9 cellular contexts compared by ENCODE assay signal in genomic region chr5:59099270-59099994, GRCh38.
A peak's percentile ranks its signal among the peaks of the same experiment; 100 is the strongest.
DNase-seq lines count a peak whose midpoint lies in the region; ATAC-seq and TF ChIP-seq lines count a peak whose summit lies in the region.
"Had no signal": no experiment of that assay in that cellular context is flagged by ENCODE, and none has a peak within 500 bp of the region (broad histone marks: within the 10 kb centered on the region; RNA-seq: fewer than 3 reads in every experiment).

No MANE protein-coding gene starts in this region.

- H3K4me1 Mint-ChIP-seq in mesothelial cell of epicardium = peaks cover 44% of the 10 kb centered on the region
- no peaks in the 10 kb centered on the region for H3K4me1 Mint-ChIP-seq in WTC11

- H3K27me3 Mint-ChIP-seq in mesothelial cell of epicardium (ENCODE audit: low read depth) = no peaks in the 10 kb centered on the region
- H3K27me3 Mint-ChIP-seq in WTC11 (ENCODE audit: low read depth) = no peaks in the 10 kb centered on the region; the same call in 1 of the 2 replicates
- H3K27me3 Mint-ChIP-seq: dendritic cell treated with granulocyte-macrophage colony-stimulating factor and Interleukin-4, amounts not matched to agents 40 ng/mL and 50 ng/mL, for 4 days had no signal

- H3K36me3 ChIP-seq in lower lobe of right lung = no peaks in the 10 kb centered on the region

- H3K27ac Mint-ChIP-seq in mesothelial cell of epicardium (no peak overlapping the region), WTC11 (no peak overlapping the region)
- H3K27ac Mint-ChIP-seq: dendritic cell treated with granulocyte-macrophage colony-stimulating factor and Interleukin-4, amounts not matched to agents 40 ng/mL and 50 ng/mL, for 4 days had no signal

- intact Hi-C loops in lower lobe of right lung (cut with DNase I) = no loop called here
- intact Hi-C loops in Right ventricle myocardium inferior (cut with DNase I) = no loop called here

- H3K27me3 ChIP-seq in lower lobe of right lung (ENCODE audit: low read depth) = no peaks in the 10 kb centered on the region

- peak; percentile 82 for DNase-seq in Daoy (ENCODE audit: low read depth)
- DNase-seq in activated CD8-positive, alpha-beta memory T cell treated with anti-CD3 and anti-CD28 coated beads, Interleukin-2, amount 50 U/mL, for 1 hour (ENCODE audit: extremely low read depth) = peak; percentile 22
- no peak for DNase-seq in lower lobe of right lung
- DNase-seq in mesothelial cell of epicardium (ENCODE audit: low spot score in 2 of 2, unreplicated experiment in 2 of 2) = no peak
- no peak for DNase-seq in WTC11 (ENCODE audit: low spot score)
- no peak for DNase-seq in GM13977 (ENCODE audit: low spot score)
- DNase-seq in Right ventricle myocardium inferior (ENCODE audit: missing footprints) = no peak

- TF ChIP-seq CTCF in lower lobe of right lung (IDR thresholded peaks at IDR 0.05) (no peak), mesothelial cell of epicardium (IDR thresholded peaks at IDR 0.05; ENCODE audit: unreplicated experiment) (no peak), WTC11 (IDR thresholded peaks at IDR 0.05) (no peak), GM13977 (IDR thresholded peaks at IDR 0.05; ENCODE audit: extremely low read depth, insufficient read depth, missing control alignments) (no peak)

- POLR2A ChIA-PET in WTC11 (lab: Charles Lee) = no interaction called here

- H3K9me3 Mint-ChIP-seq in mesothelial cell of epicardium (peaks cover 12% of the 10 kb centered on the region), WTC11 (no peaks in the 10 kb centered on the region)
- H3K9me3 Mint-ChIP-seq: dendritic cell treated with granulocyte-macrophage colony-stimulating factor and Interleukin-4, amounts not matched to agents 40 ng/mL and 50 ng/mL, for 4 days had no signal

- H3K36me3 Mint-ChIP-seq in mesothelial cell of epicardium = peaks cover 2% of the 10 kb centered on the region
- no peaks in the 10 kb centered on the region for H3K36me3 Mint-ChIP-seq in WTC11

- ATAC-seq in HG03159 (IDR thresholded peaks at IDR 0.05; ENCODE audit: unreplicated experiment) = peak; percentile 55
- peak; percentile 49 to 68 for ATAC-seq in lower lobe of right lung
- no peak for ATAC-seq in WTC11
- no peak for ATAC-seq in Right ventricle myocardium inferior

- H3K4me1 ChIP-seq in lower lobe of right lung = peaks cover 6% of the 10 kb centered on the region

- CTCF ChIA-PET in WTC11 (lab: Charles Lee) = no interaction called here

- H3K9me3 ChIP-seq in lower lobe of right lung = no peaks in the 10 kb centered on the region

- H3K4me3 ChIP-seq in lower lobe of right lung = no peak overlapping the region

- in situ Hi-C loops in GM13977 (cut with MboI; ENCODE audit: low pct_unique_long_range_greater_than_20kb, low sequenced_read_pairs, unreplicated experiment) = no loop called here

- H3K27ac ChIP-seq in lower lobe of right lung = no peak overlapping the region

- no peak overlapping the region for H3K4me3 Mint-ChIP-seq in mesothelial cell of epicardium
- no peak overlapping the region for H3K4me3 Mint-ChIP-seq in WTC11
- H3K4me3 Mint-ChIP-seq: dendritic cell treated with granulocyte-macrophage colony-stimulating factor and Interleukin-4, amounts not matched to agents 40 ng/mL and 50 ng/mL, for 4 days had no signal

TF ChIP-seq in WTC11, 78 proteins besides CTCF, POLR2A, EP300 and RAD21 (continues in another document):
- TF ChIP-seq ZNF121 (CRISPR knock-in tag; IDR thresholded peaks at IDR 0.05) (no peak), CREM (CRISPR knock-in tag; IDR thresholded peaks at IDR 0.05) (no peak), NFATC4 (CRISPR knock-in tag; IDR thresholded peaks at IDR 0.05) (no peak), E2F5 (CRISPR knock-in tag; IDR thresholded peaks at IDR 0.05) (no peak), KAT7 (CRISPR knock-in tag; IDR thresholded peaks at IDR 0.05; ENCODE audit: borderline replicate concordance) (no peak), GABPB1 (CRISPR knock-in tag; IDR thresholded peaks at IDR 0.05) (no peak), CREB1 (CRISPR knock-in tag; IDR thresholded peaks at IDR 0.05) (no peak), HMGXB4 (CRISPR knock-in tag; IDR thresholded peaks at IDR 0.05) (no peak), ZNF512 (CRISPR knock-in tag; IDR thresholded peaks at IDR 0.05; ENCODE audit: borderline replicate concordance) (no peak), AFF4 (CRISPR knock-in tag; IDR thresholded peaks at IDR 0.05; ENCODE audit: borderline replicate concordance) (no peak), ZNF232 (CRISPR knock-in tag; IDR thresholded peaks at IDR 0.05) (no peak), IRF2 (CRISPR knock-in tag; IDR thresholded peaks at IDR 0.05; ENCODE audit: borderline replicate concordance, low read depth) (no peak), RELA (CRISPR knock-in tag; IDR thresholded peaks at IDR 0.05; ENCODE audit: borderline replicate concordance) (no peak), ATF6 (CRISPR knock-in tag; IDR thresholded peaks at IDR 0.05) (no peak), JAZF1 (CRISPR knock-in tag; IDR thresholded peaks at IDR 0.05) (no peak)

Comparison
In these comparisons a context has a peak if more than half of its experiments do, and no peak if none do; other contexts are left out.
1. DNase-seq: peak in Daoy (single experiment) and activated CD8-positive, alpha-beta memory T cell treated with anti-CD3 and anti-CD28 coated beads, Interleukin-2, amount 50 U/mL, for 1 hour (single experiment); none in lower lobe of right lung (single experiment), mesothelial cell of epicardium (0 of 2), WTC11 (single experiment), GM13977 (single experiment) and Right ventricle myocardium inferior (single experiment).
2. ATAC-seq: peak in HG03159 (single experiment) and lower lobe of right lung (2 of 2); none in WTC11 (single experiment) and Right ventricle myocardium inferior (single experiment).